Comparison of ENCODE assay signal across 11 cellular contexts in genomic region chr17:51050291-51051033, GRCh38.
A peak's percentile ranks its signal among the peaks of the same experiment; 100 is the strongest.
DNase-seq lines count a peak whose midpoint lies in the region; ATAC-seq and TF ChIP-seq lines count a peak whose summit lies in the region.
"Had no signal": no experiment of that assay in that cellular context is flagged by ENCODE, and none has a peak within 500 bp of the region (broad histone marks: within the 10 kb centered on the region; RNA-seq: fewer than 3 reads in every experiment).

No MANE protein-coding gene starts in this region.

- DNase-seq in epithelial cell of esophagus (ENCODE audit: low read depth) (peak; percentile 91), breast epithelium (ENCODE audit: low spot score in 2 of 2) (no peak), gastrocnemius medialis (no peak), NCI-H2171 treated with DMSO at 0.1 percent for 48 hours (lab: John Stamatoyannopoulos, UW) (no peak), NCI-H1092 treated with DMSO at 0.1 percent for 48 hours (lab: John Stamatoyannopoulos, UW) (no peak)
- DNase-seq: DND-41, head of caudate nucleus had no signal

- TF ChIP-seq CTCF in epithelial cell of esophagus (IDR thresholded peaks at IDR 0.05; ENCODE audit: insufficient read depth, low read depth, low read length, missing control alignments) (no peak), breast epithelium (IDR thresholded peaks at IDR 0.05) (no peak), gastrocnemius medialis (IDR thresholded peaks at IDR 0.05 in 4 of 5, conservative IDR thresholded peaks at IDR 0.05 in 1 of 5) (no peak)

- no peaks in the 10 kb centered on the region for H3K4me1 ChIP-seq in breast epithelium
- peaks cover 7 to 10% of the 10 kb centered on the region in 2 donors for H3K4me1 ChIP-seq in gastrocnemius medialis

- ATAC-seq in GM18511 (IDR thresholded peaks at IDR 0.05; ENCODE audit: unreplicated experiment) (peak; percentile 92), GM21576 (IDR thresholded peaks at IDR 0.05; ENCODE audit: unreplicated experiment) (peak; percentile 85), HG03442 (IDR thresholded peaks at IDR 0.05; ENCODE audit: unreplicated experiment) (peak; percentile 86), gastrocnemius medialis (no peak)
- ATAC-seq: K562 had no signal

- H3K27me3 ChIP-seq in breast epithelium (no peaks in the 10 kb centered on the region), gastrocnemius medialis (no peaks in the 10 kb centered on the region)

- H3K4me3 ChIP-seq in epithelial cell of esophagus (ENCODE audit: low read length) (no peak overlapping the region), breast epithelium (no peak overlapping the region), gastrocnemius medialis (no peak overlapping the region)
- H3K4me3 ChIP-seq: K562 had no signal

- intact Hi-C loops in breast epithelium (cut with DNase I; ENCODE audit: low total_unique reads), result no loop called here
- intact Hi-C loops in gastrocnemius medialis (cut with DNase I; ENCODE audit: low total_unique reads), result loop anchor here (10.0 kb wide), 2 partner anchors 104 to 196 kb away; partner anchors contain the start of gene NME1

- H3K27ac ChIP-seq in breast epithelium, result peak overlapping the region in 1 of 2 donors; percentile 19
- H3K27ac ChIP-seq in gastrocnemius medialis, result no peak overlapping the region

- in situ Hi-C loops in gastrocnemius medialis (cut with MboI; ENCODE audit: low sequenced_read_pairs in 4 of 4), result no loop called here

- H3K9me3 ChIP-seq in breast epithelium (no peaks in the 10 kb centered on the region), gastrocnemius medialis (no peaks in the 10 kb centered on the region)

- TF ChIP-seq POLR2A in breast epithelium (IDR thresholded peaks at IDR 0.05) (no peak), gastrocnemius medialis (IDR thresholded peaks at IDR 0.05) (no peak)

- H3K36me3 ChIP-seq in breast epithelium, result no peaks in the 10 kb centered on the region
- no peaks in the 10 kb centered on the region for H3K36me3 ChIP-seq in gastrocnemius medialis

Comparison
In these comparisons a context has a peak if more than half of its experiments do, and no peak if none do; other contexts are left out.
1. ATAC-seq: peak in GM18511 (single experiment), GM21576 (single experiment) and HG03442 (single experiment); none in gastrocnemius medialis (0 of 2).